Comparison of ENCODE assay signal across 14 cellular contexts in the genomic region with DNA sequence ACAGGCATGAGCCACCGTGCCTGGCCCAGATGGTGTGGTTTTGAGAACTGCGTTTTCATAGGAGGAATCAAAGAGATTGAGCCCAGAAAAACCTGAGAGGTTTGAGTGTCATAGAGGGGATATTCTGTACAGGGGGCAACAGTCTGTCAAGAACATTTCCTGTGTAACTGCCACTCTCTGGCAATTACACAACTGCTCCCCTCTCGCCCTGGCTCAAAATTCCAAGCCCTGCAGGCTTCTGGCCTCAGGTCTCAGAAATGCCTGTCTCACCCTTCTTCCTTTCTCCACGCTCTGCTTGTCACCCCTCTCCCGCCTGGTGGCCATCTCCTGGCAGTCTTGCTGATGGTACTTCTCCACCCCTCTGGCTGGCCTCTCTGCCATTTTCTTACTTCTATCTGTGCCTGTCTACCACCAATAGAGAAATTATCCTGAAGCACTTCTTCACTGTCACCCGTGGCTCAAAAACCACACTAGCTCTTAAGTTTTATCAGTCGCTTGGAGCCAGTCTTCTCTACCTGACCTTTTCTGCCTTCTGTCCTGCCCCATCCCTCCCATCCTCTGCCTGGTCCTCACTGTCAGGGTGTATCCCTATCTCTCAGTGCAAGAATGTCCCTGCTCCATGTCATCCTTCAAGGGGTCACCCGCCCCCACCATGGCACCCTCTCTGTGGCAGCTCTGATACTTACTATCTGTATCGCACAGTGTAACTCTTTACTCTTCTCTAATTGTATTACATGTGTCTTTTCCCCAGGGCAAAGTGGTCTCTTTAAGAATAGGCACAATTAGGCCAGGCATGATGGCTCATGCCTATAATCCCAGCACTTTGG. TPM values are rescaled to one million over a fixed set of nuclear protein-coding genes. Genes with fewer than 3 reads are reported as not detected.
A peak's percentile ranks its signal among the peaks of the same experiment; 100 is the strongest.
DNase-seq lines count a peak whose midpoint lies in the region; ATAC-seq lines count a peak whose summit lies in the region.
"Had no signal": no experiment of that assay in that cellular context is flagged by ENCODE, and none has a peak within 500 bp of the region (broad histone marks: within the 10 kb centered on the region; RNA-seq: fewer than 3 reads in every experiment).

No MANE protein-coding gene starts in this region.

- H3K36me3 ChIP-seq in mesenchymal stem cell (ENCODE audit: control insufficient read depth in 1 of 2, insufficient read depth in 2 of 2, low read depth in 1 of 2, low read length in 2 of 2): peaks cover 7 to 16% of the 10 kb centered on the region in 2 experiments

- peak overlapping the region; percentile 65 to 70 for H2BK12ac ChIP-seq in mesenchymal stem cell (ENCODE audit: low read length in 2 of 2)

- no peak overlapping the region for H2BK15ac ChIP-seq in mesenchymal stem cell (ENCODE audit: low read depth, poor library complexity, severe bottlenecking)

- peaks cover 47% of the 10 kb centered on the region for H3K4me1 Mint-ChIP-seq in activated CD4-positive, alpha-beta memory T cell treated with anti-CD3 and anti-CD28 coated beads, Interleukin-2, amount 10 ng/mL, durations not matched to agents 7 days and 5 days
- H3K4me1 Mint-ChIP-seq in activated CD4-positive, alpha-beta memory T cell treated with anti-CD3 and anti-CD28 coated beads for 36 hours (ENCODE audit: low read depth): peaks cover 22% of the 10 kb centered on the region
- peaks cover 27% of the 10 kb centered on the region for H3K4me1 Mint-ChIP-seq in activated T-helper 17 cell treated with anti-CD3 and anti-CD28 coated beads, Interleukin-2, amount 50 U/mL, for 72 hours

- no peak overlapping the region for H2AFZ ChIP-seq in mesenchymal stem cell (ENCODE audit: low read depth, low read length)
- H2AFZ ChIP-seq: hepatocyte, PC-9 had no signal

- H3K27ac Mint-ChIP-seq in activated CD4-positive, alpha-beta memory T cell treated with anti-CD3 and anti-CD28 coated beads, Interleukin-2, amount 10 ng/mL, durations not matched to agents 7 days and 5 days: peak overlapping the region; percentile 2
- H3K27ac Mint-ChIP-seq in activated CD4-positive, alpha-beta memory T cell treated with anti-CD3 and anti-CD28 coated beads for 36 hours: no peak overlapping the region
- H3K27ac Mint-ChIP-seq in activated T-helper 17 cell treated with anti-CD3 and anti-CD28 coated beads, Interleukin-2, amount 50 U/mL, for 72 hours: peak overlapping the region; percentile 11
- H3K27ac Mint-ChIP-seq: activated T-helper 1 cell treated with anti-CD3 and anti-CD28 coated beads, Interleukin-12 subunit alpha, Interleukin-12 subunit beta, Interleukin-2, Interleukin-4 antibody, amounts not matched to agents 30 ng/mL and 10 ng/mL and 1 ng/mL, durations not matched to agents 14 hours and 24 hours and 36 hours had no signal

- intact Hi-C loops in activated CD4-positive, alpha-beta memory T cell treated with anti-CD3 and anti-CD28 coated beads for 36 hours (cut with micrococcal nuclease): no loop called here

- CTCF ChIA-PET in activated CD4-positive, alpha-beta memory T cell treated with anti-CD3 and anti-CD28 coated beads, Interleukin-2, amount 10 ng/mL, durations not matched to agents 7 days and 5 days (lab: Charles Lee): interaction anchor here (2.0 kb wide), 1 partner anchor 21 kb away, joined by 4 read pairs; no protein-coding TSS in a partner anchor
- CTCF ChIA-PET in activated CD4-positive, alpha-beta memory T cell treated with anti-CD3 and anti-CD28 coated beads for 36 hours (lab: Charles Lee): interaction anchor here (1.2 kb wide), 2 partner anchors 49 kb away, joined by 3 to 4 read pairs; no protein-coding TSS in a partner anchor

- no peak for ATAC-seq in activated T-helper 17 cell treated with anti-CD3 and anti-CD28 coated beads, Interleukin-2, amount 50 U/mL, for 72 hours (replicated peaks)
- ATAC-seq in GM21423 (IDR thresholded peaks at IDR 0.05; ENCODE audit: unreplicated experiment): no peak
- ATAC-seq in GM21737 (IDR thresholded peaks at IDR 0.05; ENCODE audit: unreplicated experiment): no peak

- H3K4me3 ChIP-seq in mesenchymal stem cell (ENCODE audit: insufficient read depth in 1 of 2, low read depth in 1 of 2, low read length in 2 of 2): no peak overlapping the region
- H3K4me3 ChIP-seq: hepatocyte, PC-9 had no signal

- no peak overlapping the region for H3K14ac ChIP-seq in mesenchymal stem cell (ENCODE audit: low read length in 2 of 2)

- no peaks in the 10 kb centered on the region for H3K27me3 Mint-ChIP-seq in activated CD4-positive, alpha-beta memory T cell treated with anti-CD3 and anti-CD28 coated beads, Interleukin-2, amount 10 ng/mL, durations not matched to agents 7 days and 5 days
- H3K27me3 Mint-ChIP-seq in activated CD4-positive, alpha-beta memory T cell treated with anti-CD3 and anti-CD28 coated beads for 36 hours: no peaks in the 10 kb centered on the region
- H3K27me3 Mint-ChIP-seq in activated T-helper 17 cell treated with anti-CD3 and anti-CD28 coated beads, Interleukin-2, amount 50 U/mL, for 72 hours: no peaks in the 10 kb centered on the region

- 84% methylated on average over 9 of the region's 9 CpGs for WGBS in mesenchymal stem cell

- H3K79me1 ChIP-seq in mesenchymal stem cell (replicated peaks; ENCODE audit: low read length, poor library complexity, severe bottlenecking): peaks cover 3% of the 10 kb centered on the region

- H3K4me2 ChIP-seq in mesenchymal stem cell (ENCODE audit: low read length, poor library complexity, severe bottlenecking): no peak overlapping the region
- H3K4me2 ChIP-seq: hepatocyte, PC-9 had no signal

- H3K9me3 ChIP-seq in mesenchymal stem cell (ENCODE audit: control insufficient read depth, low read length): no peaks in the 10 kb centered on the region

- H2BK5ac ChIP-seq in mesenchymal stem cell (ENCODE audit: low read depth, low read length, poor library complexity, severe bottlenecking): no peak overlapping the region

- peak overlapping the region; percentile 9 for H2BK120ac ChIP-seq in mesenchymal stem cell (ENCODE audit: low read depth, low read length)

- no peak overlapping the region for H3K23ac ChIP-seq in mesenchymal stem cell (ENCODE audit: low read length in 2 of 2)

- no peak overlapping the region for H3K9ac ChIP-seq in mesenchymal stem cell (ENCODE audit: low read length)

- H3K18ac ChIP-seq in mesenchymal stem cell (ENCODE audit: low read depth in 1 of 2, low read length in 2 of 2): peak overlapping the region in 1 of 2 experiments; percentile 18

- no peaks in the 10 kb centered on the region for H3K9me3 Mint-ChIP-seq in activated CD4-positive, alpha-beta memory T cell treated with anti-CD3 and anti-CD28 coated beads, Interleukin-2, amount 10 ng/mL, durations not matched to agents 7 days and 5 days
- H3K9me3 Mint-ChIP-seq in activated CD4-positive, alpha-beta memory T cell treated with anti-CD3 and anti-CD28 coated beads for 36 hours: no peaks in the 10 kb centered on the region
- H3K9me3 Mint-ChIP-seq in activated T-helper 17 cell treated with anti-CD3 and anti-CD28 coated beads, Interleukin-2, amount 50 U/mL, for 72 hours: no peaks in the 10 kb centered on the region
- H3K9me3 Mint-ChIP-seq: activated T-helper 1 cell treated with anti-CD3 and anti-CD28 coated beads, Interleukin-12 subunit alpha, Interleukin-12 subunit beta, Interleukin-2, Interleukin-4 antibody, amounts not matched to agents 30 ng/mL and 10 ng/mL and 1 ng/mL, durations not matched to agents 14 hours and 24 hours and 36 hours had no signal

- H3K4me3 Mint-ChIP-seq in activated CD4-positive, alpha-beta memory T cell treated with anti-CD3 and anti-CD28 coated beads, Interleukin-2, amount 10 ng/mL, durations not matched to agents 7 days and 5 days: no peak overlapping the region
- H3K4me3 Mint-ChIP-seq in activated CD4-positive, alpha-beta memory T cell treated with anti-CD3 and anti-CD28 coated beads for 36 hours: no peak overlapping the region
- H3K4me3 Mint-ChIP-seq in activated T-helper 17 cell treated with anti-CD3 and anti-CD28 coated beads, Interleukin-2, amount 50 U/mL, for 72 hours: no peak overlapping the region
- H3K4me3 Mint-ChIP-seq: activated T-helper 1 cell treated with anti-CD3 and anti-CD28 coated beads, Interleukin-12 subunit alpha, Interleukin-12 subunit beta, Interleukin-2, Interleukin-4 antibody, amounts not matched to agents 30 ng/mL and 10 ng/mL and 1 ng/mL, durations not matched to agents 14 hours and 24 hours and 36 hours had no signal

- H3K4me1 ChIP-seq in mesenchymal stem cell (ENCODE audit: control insufficient read depth, insufficient read depth, low read depth, low read length): peaks cover 34% of the 10 kb centered on the region

- peak overlapping the region; percentile 18 for H3K27ac ChIP-seq in mesenchymal stem cell (ENCODE audit: low read length, poor library complexity, severe bottlenecking)
- H3K27ac ChIP-seq in temporal lobe (ENCODE audit: low read depth, low read length): peak overlapping the region; percentile 27
- H3K27ac ChIP-seq: hepatocyte, PC-9 had no signal

- no peak overlapping the region for H4K8ac ChIP-seq in mesenchymal stem cell (ENCODE audit: low read length)

- H3K4ac ChIP-seq in mesenchymal stem cell (ENCODE audit: low read depth in 1 of 2, low read length in 2 of 2): peak overlapping the region in 1 of 2 experiments; percentile 18

- peaks cover 21% of the 10 kb centered on the region for H3K36me3 Mint-ChIP-seq in activated CD4-positive, alpha-beta memory T cell treated with anti-CD3 and anti-CD28 coated beads, Interleukin-2, amount 10 ng/mL, durations not matched to agents 7 days and 5 days (ENCODE audit: low read depth)
- peaks cover 2% of the 10 kb centered on the region for H3K36me3 Mint-ChIP-seq in activated CD4-positive, alpha-beta memory T cell treated with anti-CD3 and anti-CD28 coated beads for 36 hours
- peaks cover 6% of the 10 kb centered on the region for H3K36me3 Mint-ChIP-seq in activated T-helper 17 cell treated with anti-CD3 and anti-CD28 coated beads, Interleukin-2, amount 50 U/mL, for 72 hours (ENCODE audit: low read depth)

- peak overlapping the region; percentile 28 for H4K91ac ChIP-seq in mesenchymal stem cell (ENCODE audit: low read length)

- DNase-seq in activated CD4-positive, alpha-beta memory T cell treated with anti-CD3 and anti-CD28 coated beads, Interleukin-2, amount 10 ng/mL, durations not matched to agents 7 days and 5 days: no peak
- no peak for DNase-seq in activated CD4-positive, alpha-beta memory T cell treated with anti-CD3 and anti-CD28 coated beads for 36 hours
- DNase-seq in mesenchymal stem cell (no peak), NCI-H226 (no peak)
- DNase-seq: effector CD8-positive, alpha-beta T cell; NCI-H2081 treated with DMSO at 0.1 percent for 48 hours; PC-9; stimulated activated CD4-positive, alpha-beta T cell treated with anti-CD3 and anti-CD28 coated beads, Interleukin-2, amount 100 ng/mL, for 24 hours had no signal

- H3K27me3 ChIP-seq in mesenchymal stem cell (ENCODE audit: control insufficient read depth in 1 of 2, insufficient read depth in 1 of 2, low read length in 2 of 2): no peaks in the 10 kb centered on the region
- H3K27me3 ChIP-seq: hepatocyte had no signal

- POLR2A ChIA-PET in activated CD4-positive, alpha-beta memory T cell treated with anti-CD3 and anti-CD28 coated beads, Interleukin-2, amount 10 ng/mL, durations not matched to agents 7 days and 5 days (lab: Charles Lee): interaction anchor here (0.9 to 1.6 kb wide), 4 partner anchors 12 to 261 kb away, joined by 3 to 5 read pairs (median 4); partner anchors contain the start of gene TGOLN2
- POLR2A ChIA-PET in activated CD4-positive, alpha-beta memory T cell treated with anti-CD3 and anti-CD28 coated beads for 36 hours (lab: Charles Lee): no interaction called here

- peak overlapping the region; percentile 75 for H2AK5ac ChIP-seq in mesenchymal stem cell (ENCODE audit: low read length, severe bottlenecking)

RNA-seq across cellular contexts. Expression of gene VAMP5, which starts 4.2 kb away (rescaled TPM):
- total RNA-seq in activated CD4-positive, alpha-beta memory T cell treated with anti-CD3 and anti-CD28 coated beads, Interleukin-2, amount 10 ng/mL, durations not matched to agents 7 days and 5 days: 10 to 100 TPM; 89.6 to 91.8 TPM
- total RNA-seq in activated CD4-positive, alpha-beta memory T cell treated with anti-CD3 and anti-CD28 coated beads for 36 hours: 10 to 100 TPM; 49.7 to 51.9 TPM
- total RNA-seq in activated T-helper 17 cell treated with anti-CD3 and anti-CD28 coated beads, Interleukin-2, amount 50 U/mL, for 72 hours: 10 to 100 TPM; 36.8 to 51.2 TPM
- polyA plus RNA-seq in mesenchymal stem cell (2013, experiment 1 of 2): 23.5 TPM
- polyA plus RNA-seq in mesenchymal stem cell (2013, experiment 2 of 2): 25.7 TPM
- 3.4 TPM for total RNA-seq in temporal lobe

RNA-seq across cellular contexts. Expression of gene RNF181, which starts 7.1 kb away (rescaled TPM):
- total RNA-seq in activated CD4-positive, alpha-beta memory T cell treated with anti-CD3 and anti-CD28 coated beads, Interleukin-2, amount 10 ng/mL, durations not matched to agents 7 days and 5 days: 100 to 1,000 TPM; 117 to 121 TPM
- total RNA-seq in activated CD4-positive, alpha-beta memory T cell treated with anti-CD3 and anti-CD28 coated beads for 36 hours: 100 to 1,000 TPM; 120 to 124 TPM
- 100 to 1,000 TPM; 116 to 156 TPM for total RNA-seq in activated T-helper 17 cell treated with anti-CD3 and anti-CD28 coated beads, Interleukin-2, amount 50 U/mL, for 72 hours
- polyA plus RNA-seq in mesenchymal stem cell (2013, experiment 1 of 2): 229 TPM
- polyA plus RNA-seq in mesenchymal stem cell (2013, experiment 2 of 2): 235 TPM
- 38.8 TPM for total RNA-seq in temporal lobe

RNA-seq across cellular contexts. Expression of gene VAMP8, which starts 11.0 kb away (rescaled TPM):
- 100 to 1,000 TPM; 132 to 133 TPM for total RNA-seq in activated CD4-positive, alpha-beta memory T cell treated with anti-CD3 and anti-CD28 coated beads, Interleukin-2, amount 10 ng/mL, durations not matched to agents 7 days and 5 days
- total RNA-seq in activated CD4-positive, alpha-beta memory T cell treated with anti-CD3 and anti-CD28 coated beads for 36 hours: 100 to 1,000 TPM; 112 to 114 TPM
- total RNA-seq in activated T-helper 17 cell treated with anti-CD3 and anti-CD28 coated beads, Interleukin-2, amount 50 U/mL, for 72 hours: 100 to 1,000 TPM; 103 to 124 TPM
- 11.3 TPM for polyA plus RNA-seq in mesenchymal stem cell (2013, experiment 1 of 2)
- polyA plus RNA-seq in mesenchymal stem cell (2013, experiment 2 of 2): 11.9 TPM
- total RNA-seq in temporal lobe: 0.74 TPM

RNA-seq across cellular contexts. Expression of gene TMEM150A, which starts 14.1 kb away (rescaled TPM):
- 1 to 10 TPM; 1.3 to 2.0 TPM for total RNA-seq in activated CD4-positive, alpha-beta memory T cell treated with anti-CD3 and anti-CD28 coated beads, Interleukin-2, amount 10 ng/mL, durations not matched to agents 7 days and 5 days
- total RNA-seq in activated CD4-positive, alpha-beta memory T cell treated with anti-CD3 and anti-CD28 coated beads for 36 hours: 1 to 10 TPM; 1.2 to 1.6 TPM
- 1 to 10 TPM; 3.3 to 3.7 TPM for total RNA-seq in activated T-helper 17 cell treated with anti-CD3 and anti-CD28 coated beads, Interleukin-2, amount 50 U/mL, for 72 hours
- 25.0 TPM for polyA plus RNA-seq in mesenchymal stem cell (2013, experiment 1 of 2)
- 23.9 TPM for polyA plus RNA-seq in mesenchymal stem cell (2013, experiment 2 of 2)
- total RNA-seq in temporal lobe: 4.2 TPM

RNA-seq across cellular contexts. Expression of gene C2orf68, which starts 23.4 kb away (rescaled TPM):
- total RNA-seq in activated CD4-positive, alpha-beta memory T cell treated with anti-CD3 and anti-CD28 coated beads, Interleukin-2, amount 10 ng/mL, durations not matched to agents 7 days and 5 days: 10 to 100 TPM; 48.8 to 50.9 TPM
- 10 to 100 TPM; 36.3 to 39.1 TPM for total RNA-seq in activated CD4-positive, alpha-beta memory T cell treated with anti-CD3 and anti-CD28 coated beads for 36 hours
- total RNA-seq in activated T-helper 17 cell treated with anti-CD3 and anti-CD28 coated beads, Interleukin-2, amount 50 U/mL, for 72 hours: 10 to 100 TPM; 21.6 to 32.5 TPM
- 15.8 TPM for polyA plus RNA-seq in mesenchymal stem cell (2013, experiment 1 of 2)
- polyA plus RNA-seq in mesenchymal stem cell (2013, experiment 2 of 2): 16.0 TPM
- 16.0 TPM for total RNA-seq in temporal lobe

Comparison
In these comparisons a context has a peak if more than half of its experiments do, and no peak if none do; other contexts are left out.
1. RNA of gene VAMP8, which starts 11.0 kb away (total RNA-seq): 132 to 133 TPM in activated CD4-positive, alpha-beta memory T cell treated with anti-CD3 and anti-CD28 coated beads, Interleukin-2, amount 10 ng/mL, durations not matched to agents 7 days and 5 days, 103 to 124 TPM in activated T-helper 17 cell treated with anti-CD3 and anti-CD28 coated beads, Interleukin-2, amount 50 U/mL, for 72 hours and 112 to 114 TPM in activated CD4-positive, alpha-beta memory T cell treated with anti-CD3 and anti-CD28 coated beads for 36 hours; 0.74 TPM in temporal lobe (single experiment); every median in the first group is over 10 times any median in the second.